8 cellular contexts compared by ENCODE assay signal in the genomic region with DNA sequence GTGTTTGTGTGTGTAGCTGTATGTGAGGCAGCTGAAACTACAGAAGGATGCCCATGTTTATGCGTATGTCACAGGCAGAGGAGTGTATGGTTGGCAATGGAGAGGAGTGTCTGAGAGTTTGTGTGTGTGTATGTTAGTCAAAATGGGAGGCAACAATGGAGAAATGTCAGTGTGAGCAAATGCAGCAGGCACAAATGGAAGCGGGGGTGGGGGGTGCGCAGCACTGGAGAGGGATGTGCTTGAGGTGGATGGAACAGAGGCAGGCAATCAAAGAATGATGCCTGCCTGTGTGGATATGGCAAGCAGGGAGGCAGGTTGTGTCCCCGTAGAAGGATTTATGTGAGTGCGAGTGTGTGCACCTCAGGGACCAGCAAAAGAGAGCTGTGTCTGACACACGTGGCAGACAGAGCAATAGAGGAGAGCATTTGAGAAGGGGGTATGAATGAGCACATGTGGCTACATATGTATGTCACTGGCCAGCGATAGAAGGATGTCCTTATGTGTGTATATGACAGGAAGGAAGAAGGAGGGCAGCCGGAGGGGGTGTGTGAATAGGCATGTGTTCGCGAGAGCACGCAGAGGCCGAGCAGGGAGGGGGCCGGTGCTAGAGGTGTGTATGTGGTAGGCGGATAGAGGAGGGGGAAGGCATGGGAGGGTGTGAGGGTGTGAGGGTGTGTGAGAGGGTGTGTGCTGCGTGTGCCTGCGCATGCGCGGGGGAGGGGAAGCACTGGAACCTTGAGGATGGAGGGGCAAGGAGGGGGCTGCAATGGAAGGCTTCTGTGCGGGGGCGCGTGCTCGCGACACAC. TPM values are rescaled to one million over a fixed set of nuclear protein-coding genes. Genes with fewer than 3 reads are reported as not detected.
A peak's percentile ranks its signal among the peaks of the same experiment; 100 is the strongest.
DNase-seq lines count a peak whose midpoint lies in the region; ATAC-seq and TF ChIP-seq lines count a peak whose summit lies in the region.

No MANE protein-coding gene starts in this region.

- H3K4me3 ChIP-seq in RWPE2 (ENCODE audit: severe bottlenecking) (peak overlapping the region; percentile 71), cardiac muscle cell (peak overlapping the region; percentile 78), uterus (peak overlapping the region; percentile 54 to 59)

- H3K27me3 Mint-ChIP-seq in progenitor cell of endocrine pancreas, result no peaks in the 10 kb centered on the region

- H3K27me3 ChIP-seq in RWPE2 (ENCODE audit: insufficient read depth, poor library complexity, severe bottlenecking) (no peaks in the 10 kb centered on the region), cardiac muscle cell (no peaks in the 10 kb centered on the region), uterus (no peaks in the 10 kb centered on the region)

- peaks cover 10% of the 10 kb centered on the region for H3K36me3 Mint-ChIP-seq in progenitor cell of endocrine pancreas (ENCODE audit: insufficient read depth)

- H3K4me1 Mint-ChIP-seq in progenitor cell of endocrine pancreas (ENCODE audit: low read depth), result peaks cover 7% of the 10 kb centered on the region

- no peak for TF ChIP-seq POLR2A in uterus (IDR thresholded peaks at IDR 0.05)

- H3K36me3 ChIP-seq in RWPE2 (ENCODE audit: low read depth), result no peaks in the 10 kb centered on the region
- no peaks in the 10 kb centered on the region for H3K36me3 ChIP-seq in cardiac muscle cell
- no peaks in the 10 kb centered on the region for H3K36me3 ChIP-seq in uterus

- peaks cover 17% of the 10 kb centered on the region for H3K9me3 Mint-ChIP-seq in progenitor cell of endocrine pancreas (ENCODE audit: low read depth)

- H3K27ac Mint-ChIP-seq in progenitor cell of endocrine pancreas, result peak overlapping the region; percentile 19

- H3K4me3 Mint-ChIP-seq in progenitor cell of endocrine pancreas (ENCODE audit: low read depth), result peak overlapping the region; percentile 82

- intact Hi-C loops in uterus (cut with DNase I; ENCODE audit: low total_unique reads), result no loop called here

- TF ChIP-seq CTCF in RWPE2 (IDR thresholded peaks at IDR 0.05; ENCODE audit: poor library complexity, severe bottlenecking) (no peak), cardiac muscle cell (IDR thresholded peaks at IDR 0.05; ENCODE audit: low read depth, low read length) (no peak), progenitor cell of endocrine pancreas (IDR thresholded peaks at IDR 0.05; ENCODE audit: unreplicated experiment) (no peak), uterus (IDR thresholded peaks at IDR 0.05) (no peak)

- peak overlapping the region; percentile 21 for H3K27ac ChIP-seq in RWPE2 (ENCODE audit: poor library complexity, severe bottlenecking)
- H3K27ac ChIP-seq in cardiac muscle cell, result no peak overlapping the region
- H3K27ac ChIP-seq in uterus, result peak overlapping the region; percentile 77 to 83

- DNase-seq in ELF-1 (ENCODE audit: low read depth, low spot score), result peak; percentile 63
- DNase-seq in RWPE2 (ENCODE audit: low spot score), result no peak
- peak in 3 of 4 experiments; percentile 7 to 44 (median 17) for DNase-seq in activated naive CD4-positive, alpha-beta T cell (lab: John Stamatoyannopoulos, UW)
- peak in 1 of 2 donors; percentile 20 for DNase-seq in cardiac muscle cell (ENCODE audit: low read depth in 1 of 2, low spot score in 1 of 2)
- no peak for DNase-seq in progenitor cell of endocrine pancreas (ENCODE audit: low spot score, unreplicated experiment)
- DNase-seq in uterus, result peak in 1 of 2 donors; percentile 31
- DNase-seq in NCI-H446 treated with DMSO at 0.1 percent for 48 hours (lab: John Stamatoyannopoulos, UW), result no peak

- peak; percentile 53 for ATAC-seq in HG02571 (IDR thresholded peaks at IDR 0.05; ENCODE audit: unreplicated experiment)
- ATAC-seq in RWPE2 (ENCODE audit: low read depth), result peak; percentile 57

- H3K4me1 ChIP-seq in RWPE2 (ENCODE audit: insufficient read depth, poor library complexity, severe bottlenecking), result peaks cover 3% of the 10 kb centered on the region
- no peaks in the 10 kb centered on the region for H3K4me1 ChIP-seq in cardiac muscle cell (ENCODE audit: low read depth)
- no peaks in the 10 kb centered on the region for H3K4me1 ChIP-seq in uterus

- H3K9me3 ChIP-seq in RWPE2 (ENCODE audit: severe bottlenecking) (no peaks in the 10 kb centered on the region), cardiac muscle cell (ENCODE audit: low read depth) (no peaks in the 10 kb centered on the region), uterus (no peaks in the 10 kb centered on the region)

RNA-seq across cellular contexts. Expression of a gene that starts 1.1 kb away (rescaled TPM):
- 67.4 and 68.9 TPM in 2 replicates for total RNA-seq in cardiac muscle cell
- polyA plus RNA-seq in cardiac muscle cell, result 73.4 and 79.7 TPM in 2 replicates
- total RNA-seq in progenitor cell of endocrine pancreas, result 34.2 and 35.7 TPM in 2 replicates
- 10 to 100 TPM in 3 of 4 donors, 1 to 10 TPM in 1; 9.7 to 68.0 (median 26.1) TPM for total RNA-seq in uterus

Comparison
In these comparisons a context has a peak if more than half of its experiments do, and no peak if none do; other contexts are left out.
1. DNase-seq: peak in ELF-1 (single experiment) and activated naive CD4-positive, alpha-beta T cell (3 of 4); none in RWPE2 (single experiment), progenitor cell of endocrine pancreas (single experiment) and NCI-H446 treated with DMSO at 0.1 percent for 48 hours (single experiment).
2. Peak in every context shown above with its lines, with median percentiles within 50 percentile points of each other: H3K4me3 ChIP-seq.